In genomic region chr3:18444597-18445420, GRCh38 we compare ENCODE assay signal across 8 cellular contexts. TPM values are rescaled to one million over a fixed set of nuclear protein-coding genes. Genes with fewer than 3 reads are reported as not detected.
DNase-seq lines count a peak whose midpoint lies in the region; ATAC-seq and TF ChIP-seq lines count a peak whose summit lies in the region.

No MANE protein-coding gene starts in this region.

- DNase-seq in AML-193 (lab: John Stamatoyannopoulos, UW) (peak; percentile 26 to 33), PC-9 (peak; percentile 40 to 75), foreskin keratinocyte (no peak), omental fat pad (ENCODE audit: low spot score) (no peak), tibial nerve (ENCODE audit: low spot score in 2 of 2) (peak in 1 of 2 donors; percentile 27)

- H3K9me2 ChIP-seq in PC-9 (ENCODE audit: insufficient read depth): no peaks in the 10 kb centered on the region

- TF ChIP-seq POLR2A in tibial nerve (IDR thresholded peaks at IDR 0.05): no peak

- no peaks in the 10 kb centered on the region for H4K20me1 ChIP-seq in PC-9 (ENCODE audit: insufficient read depth)

- CTCF ChIA-PET in PC-9 (lab: Charles Lee): no interaction called here

- H3K4me3 ChIP-seq in PC-9 (peak overlapping the region; percentile 98), tibial nerve (peak overlapping the region; percentile 51 to 74 (median 62))

- no peak overlapping the region for H3K27ac ChIP-seq in PC-9
- H3K27ac ChIP-seq in foreskin keratinocyte: no peak overlapping the region
- H3K27ac ChIP-seq in tibial nerve: peak overlapping the region; percentile 10 to 76 (median 74)

- no TSS peak for BruUV-seq in PC-9 (replicated peaks; lab: Mats Ljungman, UMichigan)

- TF ChIP-seq EP300 in tibial nerve (IDR thresholded peaks at IDR 0.05): no peak

- peak overlapping the region; percentile 99 for H2AFZ ChIP-seq in PC-9

- H3K4me3 Mint-ChIP-seq in activated T-helper 17 cell treated with anti-CD3 and anti-CD28 coated beads, Interleukin-2, amount 50 U/mL, for 72 hours: peak overlapping the region; percentile 96

- H3K4me1 Mint-ChIP-seq in activated T-helper 17 cell treated with anti-CD3 and anti-CD28 coated beads, Interleukin-2, amount 50 U/mL, for 72 hours: peaks cover 15% of the 10 kb centered on the region

- H3K36me3 Mint-ChIP-seq in activated T-helper 17 cell treated with anti-CD3 and anti-CD28 coated beads, Interleukin-2, amount 50 U/mL, for 72 hours (ENCODE audit: low read depth): peaks cover 94% of the 10 kb centered on the region

- peak; percentile 95 for ATAC-seq in GM18909 (IDR thresholded peaks at IDR 0.05; ENCODE audit: poor library complexity, unreplicated experiment)
- ATAC-seq in HG03342 (IDR thresholded peaks at IDR 0.05; ENCODE audit: unreplicated experiment): peak; percentile 92
- peak; percentile 66 for ATAC-seq in activated T-helper 17 cell treated with anti-CD3 and anti-CD28 coated beads, Interleukin-2, amount 50 U/mL, for 72 hours (replicated peaks)
- peak; percentile 94 for ATAC-seq in foreskin keratinocyte
- peak; percentile 90 for ATAC-seq in omental fat pad (ENCODE audit: low FRiP score)

- H3K9me3 ChIP-seq in PC-9 (ENCODE audit: insufficient read depth, low read depth): no peaks in the 10 kb centered on the region
- peaks cover 0 to 8% (median 0%) of the 10 kb centered on the region in 4 donors for H3K9me3 ChIP-seq in tibial nerve

- intact Hi-C loops in PC-9 (cut with micrococcal nuclease; ENCODE audit: unreplicated experiment): loop anchor here (1.0 to 2.0 kb wide), 2 partner anchors 22 to 314 kb away; no protein-coding TSS in a partner anchor

- peaks cover 5% of the 10 kb centered on the region for H3K9me3 Mint-ChIP-seq in activated T-helper 17 cell treated with anti-CD3 and anti-CD28 coated beads, Interleukin-2, amount 50 U/mL, for 72 hours

- WGBS in tibial nerve, 2 donors: 0 to 1% methylated on average over 41 to 79 of the region's 116 CpGs

- H3K27me3 Mint-ChIP-seq in activated T-helper 17 cell treated with anti-CD3 and anti-CD28 coated beads, Interleukin-2, amount 50 U/mL, for 72 hours: no peaks in the 10 kb centered on the region

- H3K27me3 ChIP-seq in PC-9 (ENCODE audit: insufficient read depth, low read depth) (no peaks in the 10 kb centered on the region), foreskin keratinocyte (peaks cover 48% of the 10 kb centered on the region), tibial nerve (peaks cover 0 to 26% of the 10 kb centered on the region in 2 donors)

- no peaks in the 10 kb centered on the region for H3K79me2 ChIP-seq in PC-9 (ENCODE audit: low read depth)

- no peaks in the 10 kb centered on the region for H3K36me3 ChIP-seq in PC-9 (ENCODE audit: low read depth)
- no peaks in the 10 kb centered on the region for H3K36me3 ChIP-seq in tibial nerve

- H3K4me2 ChIP-seq in PC-9: peak overlapping the region; percentile 99

- POLR2A ChIA-PET in PC-9 (lab: Charles Lee; ENCODE audit: unreplicated experiment): no interaction called here

- H3K27ac Mint-ChIP-seq in activated T-helper 17 cell treated with anti-CD3 and anti-CD28 coated beads, Interleukin-2, amount 50 U/mL, for 72 hours: peak overlapping the region; percentile 99

- TF ChIP-seq CTCF in PC-9 (conservative IDR thresholded peaks at IDR 0.05) (no peak), foreskin keratinocyte (conservative IDR thresholded peaks at IDR 0.05) (peak; percentile 57), omental fat pad (IDR thresholded peaks at IDR 0.05) (no peak), tibial nerve (IDR thresholded peaks at IDR 0.05) (peak; percentile 32 to 87 (median 83))

- H3K4me1 ChIP-seq in PC-9 (replicated peaks; ENCODE audit: insufficient read depth) (peaks cover 24% of the 10 kb centered on the region), foreskin keratinocyte (peaks cover 10% of the 10 kb centered on the region), tibial nerve (peaks cover 0 to 31% (median 15%) of the 10 kb centered on the region in 4 donors)

- no peaks in the 10 kb centered on the region for H3F3A ChIP-seq in PC-9 (ENCODE audit: insufficient read depth, low read depth)

RNA-seq across cellular contexts. Expression of gene SATB1, which starts 19.7 kb away (rescaled TPM):
- total RNA-seq in PC-9 (2021) (25.4 and 28.7 TPM in 2 replicates), foreskin keratinocyte (4.0 and 5.4 TPM in 2 replicates), omental fat pad (10 to 100 TPM; 20.2 to 42.9 (median 30.6) TPM), tibial nerve (10 to 100 TPM; 28.5 to 48.5 (median 42.8) TPM)
- 100 to 1,000 TPM; 414 to 494 TPM for total RNA-seq in activated T-helper 17 cell treated with anti-CD3 and anti-CD28 coated beads, Interleukin-2, amount 50 U/mL, for 72 hours
- 1.2 and 1.4 TPM in 2 replicates for polyA plus RNA-seq in foreskin keratinocyte

Comparison
In these comparisons a context has a peak if more than half of its experiments do, and no peak if none do; other contexts are left out.
1. DNase-seq: peak in AML-193 (2 of 2) and PC-9 (2 of 2); none in foreskin keratinocyte (0 of 2) and omental fat pad (single experiment).
2. H3K27ac ChIP-seq: peak in tibial nerve (4 of 4); none in PC-9 (single experiment) and foreskin keratinocyte (single experiment).
3. CTCF ChIP-seq: peak in foreskin keratinocyte (single experiment) and tibial nerve (5 of 5); none in PC-9 (single experiment) and omental fat pad (0 of 3).
4. RNA of gene SATB1, which starts 19.7 kb away (total RNA-seq): 414 to 494 TPM in activated T-helper 17 cell treated with anti-CD3 and anti-CD28 coated beads, Interleukin-2, amount 50 U/mL, for 72 hours; 28.5 to 48.5 TPM in tibial nerve, 20.2 to 42.9 TPM in omental fat pad, 25.4 to 28.7 TPM in PC-9 and 4.0 to 5.4 TPM in foreskin keratinocyte; every median in the first group is over 4 times any median in the second.
5. Peak in every context shown above with its lines, with median percentiles within 50 percentile points of each other: ATAC-seq.